Comparison of ENCODE assay signal across 8 cellular contexts in genomic region chr3:42090973-42091731, GRCh38. TPM values are rescaled to one million over a fixed set of nuclear protein-coding genes. Genes with fewer than 3 reads are reported as not detected.
DNase-seq lines count a peak whose midpoint lies in the region; ATAC-seq lines count a peak whose summit lies in the region.

TRAK1 (plus strand) TSS chr3:42091357; CDS start chr3:42091470, 113 bp downstream.

- peaks cover 0 to 8% of the 10 kb centered on the region in 2 donors for H3K9me3 Mint-ChIP-seq in activated naive CD4-positive, alpha-beta T cell treated with anti-CD3 and anti-CD28 coated beads, Interleukin-2, amount 50 U/mL, for 72 hours

- H3K9me3 ChIP-seq in muscle layer of duodenum (ENCODE audit: control insufficient read depth in 1 of 2, low read length in 2 of 2) (no peaks in the 10 kb centered on the region), aorta (ENCODE audit: control insufficient read depth, low read length) (no peaks in the 10 kb centered on the region)

- H3K27me3 ChIP-seq in muscle layer of duodenum (ENCODE audit: low read depth, low read length): no peaks in the 10 kb centered on the region
- H3K27me3 ChIP-seq in aorta (ENCODE audit: control insufficient read depth in 1 of 2, insufficient read depth in 2 of 2, low read length in 1 of 2): no peaks in the 10 kb centered on the region

- H3K27ac ChIP-seq in muscle layer of duodenum (ENCODE audit: low read length) (peak within 1 kb of the TSS; percentile 60), aorta (ENCODE audit: low read depth in 1 of 2, low read length in 2 of 2) (peak within 1 kb of the TSS in 1 of 2 donors; percentile 15)

- 11 to 16% methylated on average over 14 of the region's 14 CpGs for WGBS in aorta, 2 donors

- in situ Hi-C loops in endometrial microvascular endothelial cells (cut with HindIII; ENCODE audit: inconsistent ontology term, low pct_unique_long_range_greater_than_20kb, low sequenced_read_pairs) (no loop called here), ACHN (cut with HindIII; ENCODE audit: low pct_ligation_motif_present, low pct_unique_long_range_greater_than_20kb, low sequenced_read_pairs) (no loop called here)

- H3K36me3 ChIP-seq in muscle layer of duodenum (ENCODE audit: control insufficient read depth in 1 of 2, insufficient read depth in 2 of 2, low read length in 2 of 2): peaks cover 13 to 22% of the 10 kb centered on the region in 2 donors
- peaks cover 0 to 2% of the 10 kb centered on the region in 2 donors for H3K36me3 ChIP-seq in aorta (ENCODE audit: control insufficient read depth in 1 of 2, insufficient read depth in 2 of 2, low read length in 1 of 2)

- intact Hi-C loops in aorta (cut with DNase I): loop anchor here in 1 of 2 donors (10.0 kb wide), 1 partner anchor 1566 kb away; the partner anchor contains the start of gene ZNF621

- no peak for ATAC-seq in activated naive CD4-positive, alpha-beta T cell treated with anti-CD3 and anti-CD28 coated beads, Interleukin-2, amount 50 U/mL, for 72 hours
- peak; percentile 72 for ATAC-seq in aorta (ENCODE audit: low FRiP score)

- H3K4me3 ChIP-seq in muscle layer of duodenum (ENCODE audit: low read depth in 1 of 2, low read length in 2 of 2): peak within 1 kb of the TSS; percentile 35 to 48
- peak within 1 kb of the TSS in 1 of 2 donors; percentile 18 for H3K4me3 ChIP-seq in aorta (ENCODE audit: low read length in 2 of 2)

- peak within 1 kb of the TSS; percentile 74 to 88 for H3K27ac Mint-ChIP-seq in activated naive CD4-positive, alpha-beta T cell treated with anti-CD3 and anti-CD28 coated beads, Interleukin-2, amount 50 U/mL, for 72 hours

- H3K36me3 Mint-ChIP-seq in activated naive CD4-positive, alpha-beta T cell treated with anti-CD3 and anti-CD28 coated beads, Interleukin-2, amount 50 U/mL, for 72 hours: peaks cover 6 to 42% of the 10 kb centered on the region in 2 donors

- H3K4me1 ChIP-seq in muscle layer of duodenum (ENCODE audit: control insufficient read depth in 1 of 2, insufficient read depth in 2 of 2, low read length in 2 of 2): peaks cover 0 to 18% of the 10 kb centered on the region in 2 donors
- H3K4me1 ChIP-seq in aorta (ENCODE audit: control insufficient read depth in 1 of 2, insufficient read depth in 2 of 2, low read length in 2 of 2): no peaks in the 10 kb centered on the region

- DNase-seq in activated naive CD4-positive, alpha-beta T cell treated with anti-CD3 and anti-CD28 coated beads, Interleukin-2, amount 50 U/mL, for 72 hours (ENCODE audit: low spot score in 2 of 2): no peak
- no peak for DNase-seq in activated naive CD4-positive, alpha-beta T cell treated with anti-CD3 and anti-CD28 coated beads, Interleukin-2, amount 50 U/mL, for 16 hours
- DNase-seq in aorta (no peak), ACHN (no peak)
- DNase-seq in activated CD8-positive, alpha-beta memory T cell treated with anti-CD3 and anti-CD28 coated beads, Interleukin-2, amount 50 U/mL, for 48 hours: no peak
- DNase-seq in activated CD4-positive, alpha-beta T cell treated with anti-CD3 and anti-CD28 coated beads, Interleukin-2, amount 50 U/mL, for 1 hour: no peak

RNA-seq across cellular contexts. Expression of gene TRAK1, which starts in this region (rescaled TPM):
- total RNA-seq in activated naive CD4-positive, alpha-beta T cell treated with anti-CD3 and anti-CD28 coated beads, Interleukin-2, amount 50 U/mL, for 72 hours: 10 to 100 TPM; 19.1 to 33.1 TPM
- total RNA-seq in endometrial microvascular endothelial cells (ENCODE audit: inconsistent ontology term): 36.1 TPM
- 10 to 100 TPM; 33.5 to 37.7 TPM for total RNA-seq in aorta
- polyA plus RNA-seq in aorta: 10 to 100 TPM; 15.7 to 16.3 TPM
